In genomic region chr12:123533672-123534643, GRCh38 we compare ENCODE assay signal across 8 cellular contexts. TPM values are rescaled to one million over a fixed set of nuclear protein-coding genes. Genes with fewer than 3 reads are reported as not detected.
DNase-seq lines count a peak whose midpoint lies in the region; ATAC-seq and TF ChIP-seq lines count a peak whose summit lies in the region.

A gene with protein sequence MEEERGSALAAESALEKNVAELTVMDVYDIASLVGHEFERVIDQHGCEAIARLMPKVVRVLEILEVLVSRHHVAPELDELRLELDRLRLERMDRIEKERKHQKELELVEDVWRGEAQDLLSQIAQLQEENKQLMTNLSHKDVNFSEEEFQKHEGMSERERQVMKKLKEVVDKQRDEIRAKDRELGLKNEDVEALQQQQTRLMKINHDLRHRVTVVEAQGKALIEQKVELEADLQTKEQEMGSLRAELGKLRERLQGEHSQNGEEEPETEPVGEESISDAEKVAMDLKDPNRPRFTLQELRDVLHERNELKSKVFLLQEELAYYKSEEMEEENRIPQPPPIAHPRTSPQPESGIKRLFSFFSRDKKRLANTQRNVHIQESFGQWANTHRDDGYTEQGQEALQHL (minus strand): TSS chr12:123533719. CDS start chr12:123533482, 237 bp downstream.

- H3K27ac Mint-ChIP-seq in activated naive CD8-positive, alpha-beta T cell: peak within 1 kb of the TSS; percentile 77

- peak; percentile 66 to 70 for DNase-seq in SJCRH30
- DNase-seq in head of caudate nucleus: peak in 41 of 42 donors; percentile 26 to 85 (median 63)
- DNase-seq in occipital lobe (lab: John Stamatoyannopoulos, UW): peak; percentile 56
- peak; percentile 35 for DNase-seq in transverse colon

- TF ChIP-seq CTCF in transverse colon (IDR thresholded peaks at IDR 0.05): peak in 4 of 5 experiments; percentile 21 to 24 (median 23)

- H3K4me1 Mint-ChIP-seq in activated naive CD8-positive, alpha-beta T cell (ENCODE audit: low read depth): peaks cover 19% of the 10 kb centered on the region

- no peaks in the 10 kb centered on the region for H3K36me3 Mint-ChIP-seq in activated naive CD8-positive, alpha-beta T cell

- H3K4me3 ChIP-seq in GM08714 (ENCODE audit: low read length): peak within 1 kb of the TSS; percentile 62
- H3K4me3 ChIP-seq in SJCRH30: peak within 1 kb of the TSS; percentile 89
- peak within 1 kb of the TSS; percentile 66 to 84 (median 82) for H3K4me3 ChIP-seq in transverse colon

- H3K9me3 ChIP-seq in SJCRH30 (replicated peaks): no peaks in the 10 kb centered on the region
- H3K9me3 ChIP-seq in transverse colon: no peaks in the 10 kb centered on the region

- TF ChIP-seq EP300 in transverse colon (IDR thresholded peaks at IDR 0.05; ENCODE audit: low read depth): no peak

- ATAC-seq in HG02973 (IDR thresholded peaks at IDR 0.05; ENCODE audit: unreplicated experiment): peak; percentile 43
- ATAC-seq in HG03039 (IDR thresholded peaks at IDR 0.05; ENCODE audit: unreplicated experiment): no peak

- in situ Hi-C loops in transverse colon (cut with MboI; ENCODE audit: low pct_ligation_motif_present in 1 of 4, low pct_unique_long_range_greater_than_20kb in 1 of 4, low sequenced_read_pairs in 3 of 4): no loop called here

- H3K27me3 Mint-ChIP-seq in activated naive CD8-positive, alpha-beta T cell: no peaks in the 10 kb centered on the region

- H3K27me3 ChIP-seq in SJCRH30 (no peaks in the 10 kb centered on the region), transverse colon (no peaks in the 10 kb centered on the region)

- no peak for TF ChIP-seq POLR2A in transverse colon (IDR thresholded peaks at IDR 0.05)

- WGBS in transverse colon (ENCODE audit: low coverage in 1 of 2), 2 donors: 1% methylated on average over 49 of the region's 114 CpGs; no CpG with 5 or more reads in 1 of the 2 donors

- intact Hi-C loops in head of caudate nucleus (cut with DNase I): loop anchor here (5.0 kb wide), 1 partner anchor 77 kb away; the partner anchor contains the start of gene SNRNP35
- intact Hi-C loops in transverse colon (cut with DNase I; ENCODE audit: low total_unique reads): no loop called here

- no peaks in the 10 kb centered on the region for H3K36me3 ChIP-seq in SJCRH30
- H3K36me3 ChIP-seq in transverse colon: no peaks in the 10 kb centered on the region

- peak within 1 kb of the TSS; percentile 87 for H3K4me3 Mint-ChIP-seq in activated naive CD8-positive, alpha-beta T cell

- H3K4me1 ChIP-seq in SJCRH30: 0 out of 2 replicates have a peak, but pooled peaks cover 2% of the 10 kb centered on the region
- H3K4me1 ChIP-seq in transverse colon: peaks cover 10 to 31% (median 14%) of the 10 kb centered on the region in 4 donors

- no peaks in the 10 kb centered on the region for H3K9me3 Mint-ChIP-seq in activated naive CD8-positive, alpha-beta T cell (ENCODE audit: low read depth)

- peak within 1 kb of the TSS; percentile 56 for H3K27ac ChIP-seq in SJCRH30
- H3K27ac ChIP-seq in transverse colon: peak within 1 kb of the TSS; percentile 85 to 91 (median 88)

RNA-seq across cellular contexts. Expression of the gene that starts here (rescaled TPM):
- total RNA-seq in SJCRH30 (2014; rRNA removed; shearing (Covaris generic)): 6.8 and 8.5 TPM in 2 replicates
- total RNA-seq in occipital lobe (4.8 TPM), transverse colon (1 to 10 TPM; 1.6 to 6.7 (median 5.0) TPM)
